Comparison of ENCODE assay signal across 14 cellular contexts in the genomic region with DNA sequence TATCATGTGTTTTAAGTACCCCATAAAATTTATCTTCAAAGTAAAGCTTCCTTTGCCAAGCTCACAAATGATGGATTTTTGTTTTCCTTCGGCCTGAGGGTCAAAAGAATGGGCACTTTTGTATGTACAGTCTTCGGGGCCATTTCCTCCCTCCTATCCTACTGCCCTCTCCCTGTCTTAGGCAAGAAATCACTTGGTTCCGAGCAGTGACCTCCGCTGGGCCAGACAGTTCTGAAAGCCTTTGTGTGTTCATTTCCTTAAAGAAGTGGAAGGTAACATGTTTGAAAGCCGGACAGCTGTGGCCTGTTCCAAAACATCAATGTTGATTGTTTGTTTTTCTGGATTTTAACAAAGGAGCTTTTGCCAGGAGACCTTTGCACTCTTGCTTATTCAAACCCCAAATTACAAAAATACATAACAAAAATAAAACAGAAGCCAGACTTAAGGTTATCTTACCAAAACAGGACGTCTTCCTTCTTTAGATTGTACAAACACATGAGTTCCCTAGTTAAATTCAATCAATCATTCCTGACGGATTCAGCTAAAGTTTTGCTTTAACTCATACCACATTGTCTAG.
A peak's percentile ranks its signal among the peaks of the same experiment; 100 is the strongest.
DNase-seq lines count a peak whose midpoint lies in the region; ATAC-seq and TF ChIP-seq lines count a peak whose summit lies in the region.
"Had no signal": no experiment of that assay in that cellular context is flagged by ENCODE, and none has a peak within 500 bp of the region (broad histone marks: within the 10 kb centered on the region; RNA-seq: fewer than 3 reads in every experiment).

No MANE protein-coding gene starts in this region.

- no TSS peak for BruUV-seq in MCF 10A (replicated peaks; lab: Mats Ljungman, UMichigan)

- POLR2A ChIA-PET in MCF 10A (lab: Yijun Ruan, JAX) = interaction anchor here (0.7 to 1.1 kb wide), 2 partner anchors 11 to 66 kb away, joined by 3 read pairs; no protein-coding TSS in a partner anchor

- WGBS in right cardiac atrium = 53% methylated on average over 7 of the region's 7 CpGs
- WGBS in urinary bladder = 57% methylated on average over 7 of the region's 7 CpGs

- H3K36me3 ChIP-seq in breast epithelium = no peaks in the 10 kb centered on the region
- no peaks in the 10 kb centered on the region for H3K36me3 ChIP-seq in parathyroid adenoma (ENCODE audit: control insufficient read depth, insufficient read depth, low read length)
- no peaks in the 10 kb centered on the region for H3K36me3 ChIP-seq in urinary bladder (ENCODE audit: insufficient read depth)
- H3K36me3 ChIP-seq: colonic mucosa had no signal

- peak overlapping the region; percentile 7 for H3K27ac Mint-ChIP-seq in MCF 10A (ENCODE audit: low read depth, unreplicated experiment)
- H3K27ac Mint-ChIP-seq: activated B cell treated with CpG ODN at 0.5 μM for 24 hours; activated CD8-positive, alpha-beta memory T cell treated with anti-CD3 and anti-CD28 coated beads, Interleukin-2, amount 10 ng/mL, durations not matched to agents 7 days and 5 days; activated naive CD4-positive, alpha-beta T cell treated with anti-CD3 and anti-CD28 coated beads, Interleukin-2, amount 50 U/mL, for 72 hours; stimulated activated naive B cell treated with anti-CD40 and anti-IgM and Interleukin-4, amounts not matched to agents 10 μg/mL and 1 μg/mL and 100 μg/mL, for 72 hours had no signal

- no peak overlapping the region for H3K4me3 Mint-ChIP-seq in MCF 10A (ENCODE audit: unreplicated experiment)
- H3K4me3 Mint-ChIP-seq: activated B cell treated with CpG ODN at 0.5 μM for 24 hours; activated CD8-positive, alpha-beta memory T cell treated with anti-CD3 and anti-CD28 coated beads, Interleukin-2, amount 10 ng/mL, durations not matched to agents 7 days and 5 days; stimulated activated naive B cell treated with anti-CD40 and anti-IgM and Interleukin-4, amounts not matched to agents 10 μg/mL and 1 μg/mL and 100 μg/mL, for 72 hours had no signal

- H3K9me3 Mint-ChIP-seq in MCF 10A (ENCODE audit: unreplicated experiment) = no peaks in the 10 kb centered on the region
- H3K9me3 Mint-ChIP-seq: activated B cell treated with CpG ODN at 0.5 μM for 24 hours; stimulated activated naive B cell treated with anti-CD40 and anti-IgM and Interleukin-4, amounts not matched to agents 10 μg/mL and 1 μg/mL and 100 μg/mL, for 72 hours had no signal

- intact Hi-C loops in MCF 10A (cut with micrococcal nuclease) = no loop called here
- intact Hi-C loops in breast epithelium (cut with DNase I; ENCODE audit: low total_unique reads) = no loop called here
- intact Hi-C loops in right cardiac atrium (cut with DNase I) = no loop called here

- H3K9me3 ChIP-seq in breast epithelium (no peaks in the 10 kb centered on the region), right cardiac atrium (ENCODE audit: control insufficient read depth, low read length) (no peaks in the 10 kb centered on the region), parathyroid adenoma (ENCODE audit: control insufficient read depth, low read length) (no peaks in the 10 kb centered on the region)
- H3K9me3 ChIP-seq: colonic mucosa had no signal

- no peak overlapping the region for H3K4me2 ChIP-seq in parathyroid adenoma (ENCODE audit: low read length)

- DNase-seq in MCF 10A (ENCODE audit: unreplicated experiment) = no peak
- no peak for DNase-seq in breast epithelium (ENCODE audit: low spot score in 2 of 2)
- peak in 1 of 3 donors; percentile 57 for DNase-seq in right cardiac atrium
- no peak for DNase-seq in stimulated activated CD4-positive, alpha-beta T cell treated with anti-CD3 and anti-CD28 coated beads, Interleukin-4, amount 100 ng/mL, for 24 hours
- DNase-seq in SKM-1 treated with dmso at 0.1 percent for 144 hours (lab: John Stamatoyannopoulos, UW; ENCODE audit: unreplicated experiment) = no peak
- no peak for DNase-seq in activated naive CD4-positive, alpha-beta T cell treated with anti-CD3 and anti-CD28 coated beads, Interleukin-2, amount 50 U/mL, for 16 hours
- DNase-seq: activated B cell treated with CpG ODN at 0.5 μM for 24 hours; activated CD8-positive, alpha-beta memory T cell treated with anti-CD3 and anti-CD28 coated beads, Interleukin-2, amount 10 ng/mL, durations not matched to agents 7 days and 5 days; colonic mucosa; NCI-H1105; stimulated activated naive B cell treated with anti-CD40 and anti-IgM and Interleukin-4, amounts not matched to agents 10 μg/mL and 1 μg/mL and 100 μg/mL, for 72 hours had no signal

- TF ChIP-seq CTCF in MCF 10A (IDR thresholded peaks at IDR 0.05; ENCODE audit: unreplicated experiment) = no peak
- no peak for TF ChIP-seq CTCF in breast epithelium (IDR thresholded peaks at IDR 0.05)
- no peak for TF ChIP-seq CTCF in parathyroid adenoma (IDR thresholded peaks at IDR 0.05)

- H3K36me3 Mint-ChIP-seq in MCF 10A (ENCODE audit: insufficient read depth, unreplicated experiment) = peaks cover 5% of the 10 kb centered on the region
- H3K36me3 Mint-ChIP-seq: activated CD8-positive, alpha-beta memory T cell treated with anti-CD3 and anti-CD28 coated beads, Interleukin-2, amount 10 ng/mL, durations not matched to agents 7 days and 5 days; activated naive CD4-positive, alpha-beta T cell treated with anti-CD3 and anti-CD28 coated beads, Interleukin-2, amount 50 U/mL, for 72 hours; stimulated activated naive B cell treated with anti-CD40 and anti-IgM and Interleukin-4, amounts not matched to agents 10 μg/mL and 1 μg/mL and 100 μg/mL, for 72 hours had no signal

- H3K27ac ChIP-seq in breast epithelium = peak overlapping the region in 1 of 2 donors; percentile 40
- H3K27ac ChIP-seq in right cardiac atrium (ENCODE audit: low read length) = peak overlapping the region; percentile 12
- H3K27ac ChIP-seq in parathyroid adenoma = peak overlapping the region; percentile 59
- H3K27ac ChIP-seq in urinary bladder (ENCODE audit: low read depth) = peak overlapping the region; percentile 34
- H3K27ac ChIP-seq: colonic mucosa had no signal

- peak; percentile 67 to 78 for ATAC-seq in right cardiac atrium
- ATAC-seq: activated CD8-positive, alpha-beta memory T cell treated with anti-CD3 and anti-CD28 coated beads, Interleukin-2, amount 10 ng/mL, durations not matched to agents 7 days and 5 days; activated naive CD4-positive, alpha-beta T cell treated with anti-CD3 and anti-CD28 coated beads, Interleukin-2, amount 50 U/mL, for 72 hours; stimulated activated naive B cell treated with anti-CD40 and anti-IgM and Interleukin-4, amounts not matched to agents 10 μg/mL and 1 μg/mL and 100 μg/mL, for 72 hours had no signal

- H3K4me3 ChIP-seq in breast epithelium (no peak overlapping the region), right cardiac atrium (ENCODE audit: low read length) (no peak overlapping the region), parathyroid adenoma (ENCODE audit: low read depth, low read length) (no peak overlapping the region), urinary bladder (ENCODE audit: low read depth, low read length) (no peak overlapping the region)
- H3K4me3 ChIP-seq: colonic mucosa had no signal

- H2AFZ ChIP-seq in parathyroid adenoma = no peak overlapping the region

- TF ChIP-seq POLR2A in breast epithelium (IDR thresholded peaks at IDR 0.05) = no peak

- CTCF ChIA-PET in MCF 10A (lab: Yijun Ruan, JAX) = interaction anchor here (0.6 to 0.9 kb wide), 4 partner anchors 53 to 216 kb away, joined by 3 to 4 read pairs (median 4); no protein-coding TSS in a partner anchor

- H3K4me1 ChIP-seq in breast epithelium (no peaks in the 10 kb centered on the region), right cardiac atrium (ENCODE audit: control insufficient read depth, insufficient read depth, low read length) (peaks cover 10% of the 10 kb centered on the region), parathyroid adenoma (peaks cover 6% of the 10 kb centered on the region), urinary bladder (ENCODE audit: insufficient read depth) (peaks cover 1% of the 10 kb centered on the region)
- H3K4me1 ChIP-seq: colonic mucosa had no signal

- H3K27me3 ChIP-seq in breast epithelium (no peaks in the 10 kb centered on the region), right cardiac atrium (ENCODE audit: control insufficient read depth, insufficient read depth) (no peaks in the 10 kb centered on the region), parathyroid adenoma (ENCODE audit: control insufficient read depth, insufficient read depth, low read length) (no peaks in the 10 kb centered on the region)
- H3K27me3 ChIP-seq: colonic mucosa had no signal

- H3K27me3 Mint-ChIP-seq in MCF 10A (ENCODE audit: insufficient read depth, unreplicated experiment) = no peaks in the 10 kb centered on the region
- H3K27me3 Mint-ChIP-seq: activated B cell treated with CpG ODN at 0.5 μM for 24 hours; activated CD8-positive, alpha-beta memory T cell treated with anti-CD3 and anti-CD28 coated beads, Interleukin-2, amount 10 ng/mL, durations not matched to agents 7 days and 5 days had no signal

- peaks cover 11% of the 10 kb centered on the region for H3K79me2 ChIP-seq in parathyroid adenoma

- peaks cover 12% of the 10 kb centered on the region for H3K4me1 Mint-ChIP-seq in MCF 10A (ENCODE audit: insufficient read depth, unreplicated experiment)
- H3K4me1 Mint-ChIP-seq: activated B cell treated with CpG ODN at 0.5 μM for 24 hours; activated CD8-positive, alpha-beta memory T cell treated with anti-CD3 and anti-CD28 coated beads, Interleukin-2, amount 10 ng/mL, durations not matched to agents 7 days and 5 days; stimulated activated naive B cell treated with anti-CD40 and anti-IgM and Interleukin-4, amounts not matched to agents 10 μg/mL and 1 μg/mL and 100 μg/mL, for 72 hours had no signal

- H3K9ac ChIP-seq in parathyroid adenoma = no peak overlapping the region
